28 cellular contexts compared by ENCODE assay signal in genomic region chr6:69987550-69987949, GRCh38.
"Had no signal": no experiment of that assay in that cellular context is flagged by ENCODE, and none has a peak within 500 bp of the region (broad histone marks: within the 10 kb centered on the region; RNA-seq: fewer than 3 reads in every experiment).

No MANE protein-coding gene starts in this region.

- H3K27ac ChIP-seq: adrenal gland, body of pancreas, breast epithelium, Peyer's patch had no signal

- H3K4me3 Mint-ChIP-seq: activated CD4-positive, alpha-beta memory T cell treated with anti-CD3 and anti-CD28 coated beads for 36 hours; activated CD4-positive, alpha-beta T cell treated with anti-CD3 and anti-CD28 coated beads for 36 hours; activated CD4-positive, alpha-beta T cell treated with anti-CD3 and anti-CD28 coated beads, Interleukin-2, amount 10 ng/mL, durations not matched to agents 7 days and 5 days; activated naive CD4-positive, alpha-beta T cell treated with anti-CD3 and anti-CD28 coated beads for 36 hours; activated T-cell treated with anti-CD3 and anti-CD28 coated beads, Interleukin-2, amount 50 U/mL, for 4 hours; activated T-helper 1 cell treated with anti-CD3 and anti-CD28 coated beads, Interleukin-12 subunit alpha, Interleukin-12 subunit beta, Interleukin-2, Interleukin-4 antibody, amounts not matched to agents 30 ng/mL and 10 ng/mL and 1 ng/mL, durations not matched to agents 14 hours and 24 hours and 36 hours; T-helper 1 cell treated with Interleukin-12 subunit alpha and Interleukin-12 subunit beta and Interleukin-4 antibody, amounts not matched to agents 30 μg/mL and 1 μg/mL, for 36 hours; T-helper 2 cell treated with Interferon-gamma antibody and Interleukin-4, amounts not matched to agents 5 μg/mL and 100 μg/mL, for 36 hours had no signal

- H3K9me3 ChIP-seq: adrenal gland, body of pancreas, breast epithelium, Peyer's patch had no signal

- H3K4me3 ChIP-seq: adrenal gland, body of pancreas, breast epithelium, K562, Peyer's patch had no signal

- H3K27me3 ChIP-seq: adrenal gland, body of pancreas, breast epithelium, Peyer's patch had no signal

- H3K4me1 ChIP-seq: adrenal gland, body of pancreas, breast epithelium, Peyer's patch had no signal

- ATAC-seq: activated CD4-positive, alpha-beta T cell treated with anti-CD3 and anti-CD28 coated beads for 36 hours; activated CD4-positive, CD25-positive, alpha-beta regulatory T cell treated with anti-CD3 and anti-CD28 coated beads, Interleukin-2, amount 50 U/mL, for 24 hours; activated naive CD4-positive, alpha-beta T cell treated with anti-CD3 and anti-CD28 coated beads, Interleukin-2, amount 50 U/mL, for 72 hours; activated T-cell treated with anti-CD3 and anti-CD28 coated beads, Interleukin-2, amount 50 U/mL, for 4 hours; body of pancreas; K562 had no signal

- H3K27ac Mint-ChIP-seq: activated CD4-positive, alpha-beta memory T cell treated with anti-CD3 and anti-CD28 coated beads for 36 hours; activated CD4-positive, alpha-beta T cell treated with anti-CD3 and anti-CD28 coated beads for 36 hours; activated CD4-positive, alpha-beta T cell treated with anti-CD3 and anti-CD28 coated beads, Interleukin-2, amount 10 ng/mL, durations not matched to agents 7 days and 5 days; activated naive CD4-positive, alpha-beta T cell treated with anti-CD3 and anti-CD28 coated beads for 36 hours; activated naive CD4-positive, alpha-beta T cell treated with anti-CD3 and anti-CD28 coated beads, Interleukin-2, amount 50 U/mL, for 72 hours; activated T-helper 1 cell treated with anti-CD3 and anti-CD28 coated beads, Interleukin-12 subunit alpha, Interleukin-12 subunit beta, Interleukin-2, Interleukin-4 antibody, amounts not matched to agents 30 ng/mL and 10 ng/mL and 1 ng/mL, durations not matched to agents 14 hours and 24 hours and 36 hours; T-helper 1 cell treated with Interleukin-12 subunit alpha and Interleukin-12 subunit beta and Interleukin-4 antibody, amounts not matched to agents 30 μg/mL and 1 μg/mL, for 36 hours; T-helper 2 cell treated with Interferon-gamma antibody and Interleukin-4, amounts not matched to agents 5 μg/mL and 100 μg/mL, for 36 hours had no signal

- DNase-seq: activated CD4-positive, alpha-beta memory T cell treated with anti-CD3 and anti-CD28 coated beads for 36 hours; activated CD4-positive, alpha-beta T cell treated with anti-CD3 and anti-CD28 coated beads for 36 hours; activated CD4-positive, alpha-beta T cell treated with anti-CD3 and anti-CD28 coated beads, Interleukin-2, amount 10 ng/mL, durations not matched to agents 7 days and 5 days; activated CD8-positive, alpha-beta memory T cell treated with anti-CD3 and anti-CD28 coated beads, Interleukin-2, amount 50 U/mL, for 4 hours; activated gamma-delta T cell treated with Interleukin-2 at 50 U/mL for 16 hours; activated naive CD4-positive, alpha-beta T cell treated with anti-CD3 and anti-CD28 coated beads for 36 hours; activated T-cell treated with anti-CD3 and anti-CD28 coated beads for 4 hours; activated T-cell treated with anti-CD3 and anti-CD28 coated beads, Interleukin-2, amount 50 U/mL, for 4 hours; adrenal gland; body of pancreas; NCI-H1092 treated with DMSO at 0.1 percent for 48 hours; NCI-H1417; NCI-H146; NCI-H187; NCI-H2029 treated with DMSO at 0.1 percent for 48 hours; NCI-H2171 treated with DMSO at 0.1 percent for 48 hours; NCI-H2227 treated with DMSO at 0.1 percent for 48 hours; NCI-H524 treated with DMSO at 0.1 percent for 48 hours; Peyer's patch; RPMI8226; SIG-M5 had no signal

- H3K9me3 Mint-ChIP-seq: activated CD4-positive, alpha-beta memory T cell treated with anti-CD3 and anti-CD28 coated beads for 36 hours; activated CD4-positive, alpha-beta T cell treated with anti-CD3 and anti-CD28 coated beads, Interleukin-2, amount 10 ng/mL, durations not matched to agents 7 days and 5 days; activated naive CD4-positive, alpha-beta T cell treated with anti-CD3 and anti-CD28 coated beads for 36 hours; activated naive CD4-positive, alpha-beta T cell treated with anti-CD3 and anti-CD28 coated beads, Interleukin-2, amount 50 U/mL, for 72 hours; activated T-cell treated with anti-CD3 and anti-CD28 coated beads, Interleukin-2, amount 50 U/mL, for 4 hours; activated T-helper 1 cell treated with anti-CD3 and anti-CD28 coated beads, Interleukin-12 subunit alpha, Interleukin-12 subunit beta, Interleukin-2, Interleukin-4 antibody, amounts not matched to agents 30 ng/mL and 10 ng/mL and 1 ng/mL, durations not matched to agents 14 hours and 24 hours and 36 hours; T-helper 1 cell treated with Interleukin-12 subunit alpha and Interleukin-12 subunit beta and Interleukin-4 antibody, amounts not matched to agents 30 μg/mL and 1 μg/mL, for 36 hours; T-helper 2 cell treated with Interferon-gamma antibody and Interleukin-4, amounts not matched to agents 5 μg/mL and 100 μg/mL, for 36 hours had no signal

- H3K36me3 ChIP-seq: adrenal gland, breast epithelium, Peyer's patch had no signal

- H3K4me1 Mint-ChIP-seq: activated CD4-positive, alpha-beta T cell treated with anti-CD3 and anti-CD28 coated beads for 36 hours; activated CD4-positive, alpha-beta T cell treated with anti-CD3 and anti-CD28 coated beads, Interleukin-2, amount 10 ng/mL, durations not matched to agents 7 days and 5 days had no signal
